ENCODE assay signal across 8 cellular contexts in genomic region chr1:67831850-67832513, GRCh38. TPM values are rescaled to one million over a fixed set of nuclear protein-coding genes. Genes with fewer than 3 reads are reported as not detected.
DNase-seq lines count a peak whose midpoint lies in the region; ATAC-seq and TF ChIP-seq lines count a peak whose summit lies in the region.

No MANE protein-coding gene starts in this region.

- ATAC-seq in activated naive CD4-positive, alpha-beta T cell treated with anti-CD3 and anti-CD28 coated beads, Interleukin-2, amount 50 U/mL, for 72 hours = no peak
- no peak for ATAC-seq in GM18498 (IDR thresholded peaks at IDR 0.05; ENCODE audit: unreplicated experiment)

- H3K9me2 ChIP-seq in hepatocyte (replicated peaks; ENCODE audit: insufficient read depth) (no peaks in the 10 kb centered on the region), Karpas-422 (replicated peaks; ENCODE audit: insufficient read depth, low read length) (no peaks in the 10 kb centered on the region)

- no peaks in the 10 kb centered on the region for H4K20me1 ChIP-seq in hepatocyte (ENCODE audit: insufficient read depth, poor library complexity, severe bottlenecking)
- no peaks in the 10 kb centered on the region for H4K20me1 ChIP-seq in Karpas-422 (ENCODE audit: insufficient read depth, low read depth, low read length)

- H3K4me1 ChIP-seq in hepatocyte (ENCODE audit: insufficient read depth) (peaks cover 23% of the 10 kb centered on the region), Karpas-422 (ENCODE audit: low read length) (peaks cover 19% of the 10 kb centered on the region)

- DNase-seq in activated naive CD4-positive, alpha-beta T cell treated with Interleukin-2 at 50 U/mL for 16 hours = peak; percentile 2
- DNase-seq in activated naive CD4-positive, alpha-beta T cell treated with anti-CD3 and anti-CD28 coated beads, Interleukin-2, amount 50 U/mL, for 72 hours (ENCODE audit: low spot score in 2 of 2) = no peak
- DNase-seq in NCI-H226 = peak; percentile 79
- peak; percentile 78 for DNase-seq in astrocyte of the hippocampus (ENCODE audit: low read depth, low spot score)
- peak; percentile 72 for DNase-seq in hepatocyte (ENCODE audit: low spot score)
- DNase-seq in retinal pigment epithelial cell (ENCODE audit: low read depth) = peak; percentile 28
- DNase-seq in Karpas-422 = no peak

- H3K79me2 ChIP-seq in hepatocyte = peaks cover 44% of the 10 kb centered on the region
- no peaks in the 10 kb centered on the region for H3K79me2 ChIP-seq in Karpas-422 (ENCODE audit: low read length)

- H3K27ac ChIP-seq in hepatocyte = peak overlapping the region; percentile 94
- H3K27ac ChIP-seq in Karpas-422 (ENCODE audit: low read length) = no peak overlapping the region

- H3K36me3 Mint-ChIP-seq in activated naive CD4-positive, alpha-beta T cell treated with anti-CD3 and anti-CD28 coated beads, Interleukin-2, amount 50 U/mL, for 72 hours = peaks cover 0 to 7% of the 10 kb centered on the region in 2 donors

- H3K9me3 ChIP-seq in hepatocyte (ENCODE audit: low read depth) (no peaks in the 10 kb centered on the region), Karpas-422 (ENCODE audit: low read length) (no peaks in the 10 kb centered on the region)

- TF ChIP-seq CTCF in hepatocyte (IDR thresholded peaks at IDR 0.05; ENCODE audit: poor library complexity) (no peak), retinal pigment epithelial cell (conservative IDR thresholded peaks at IDR 0.05; ENCODE audit: low read depth, low read length) (no peak)

- peak overlapping the region; percentile 84 for H3K4me2 ChIP-seq in hepatocyte
- no peak overlapping the region for H3K4me2 ChIP-seq in Karpas-422 (ENCODE audit: low read depth, low read length, poor library complexity, severe bottlenecking)

- H3K27ac Mint-ChIP-seq in activated naive CD4-positive, alpha-beta T cell treated with anti-CD3 and anti-CD28 coated beads, Interleukin-2, amount 50 U/mL, for 72 hours = no peak overlapping the region

- no peaks in the 10 kb centered on the region for H3K9me3 Mint-ChIP-seq in activated naive CD4-positive, alpha-beta T cell treated with anti-CD3 and anti-CD28 coated beads, Interleukin-2, amount 50 U/mL, for 72 hours

- H2AFZ ChIP-seq in hepatocyte (peak overlapping the region; percentile 68), Karpas-422 (ENCODE audit: low read length) (no peak overlapping the region)

- H3K36me3 ChIP-seq in hepatocyte (replicated peaks; ENCODE audit: insufficient read depth, low read depth) (no peaks in the 10 kb centered on the region), Karpas-422 (ENCODE audit: insufficient read depth, low read length) (no peaks in the 10 kb centered on the region)

- no peak overlapping the region for H3K9ac ChIP-seq in Karpas-422 (ENCODE audit: low read length)

- under 1% methylated on average over 34 of the region's 34 CpGs for WGBS in hepatocyte (ENCODE audit: low lambda C conversion rate, missing lambda C conversion rate)

- H3K27me3 ChIP-seq in hepatocyte (no peaks in the 10 kb centered on the region), Karpas-422 (ENCODE audit: low read length) (no peaks in the 10 kb centered on the region)

- peak overlapping the region; percentile 82 for H3K4me3 ChIP-seq in hepatocyte
- H3K4me3 ChIP-seq in retinal pigment epithelial cell (ENCODE audit: low read length) = peak overlapping the region; percentile 82
- H3K4me3 ChIP-seq in Karpas-422 (ENCODE audit: low read length) = no peak overlapping the region

RNA-seq across cellular contexts. Expression of gene GNG12, which starts 1.3 kb away (rescaled TPM):
- total RNA-seq in activated naive CD4-positive, alpha-beta T cell treated with anti-CD3 and anti-CD28 coated beads, Interleukin-2, amount 50 U/mL, for 72 hours = under 1 TPM in 1 of 2 donors, not detected in 1; 0.23 TPM
- total RNA-seq in hepatocyte = 97.0 and 108 TPM in 2 replicates
- polyA plus RNA-seq in hepatocyte = 49.6 and 51.9 TPM in 2 replicates
- not detected in 2 replicates for total RNA-seq in Karpas-422 (2014; rRNA removed; shearing (Covaris generic); ENCODE audit: low replicate concordance)

Comparison
In these comparisons a context has a peak if more than half of its experiments do, and no peak if none do; other contexts are left out.
1. DNase-seq: peak in activated naive CD4-positive, alpha-beta T cell treated with Interleukin-2 at 50 U/mL for 16 hours (single experiment), NCI-H226 (single experiment), astrocyte of the hippocampus (single experiment), hepatocyte (single experiment) and retinal pigment epithelial cell (single experiment); none in activated naive CD4-positive, alpha-beta T cell treated with anti-CD3 and anti-CD28 coated beads, Interleukin-2, amount 50 U/mL, for 72 hours (0 of 2) and Karpas-422 (single experiment).
2. RNA of gene GNG12, which starts 1.3 kb away (total RNA-seq): 97.0 to 108 TPM in hepatocyte; 0.23 TPM in activated naive CD4-positive, alpha-beta T cell treated with anti-CD3 and anti-CD28 coated beads, Interleukin-2, amount 50 U/mL, for 72 hours and not detected in Karpas-422; every median in the first group is over 10 times any median in the second.